ENCODE assay signal across 1 cellular context in genomic region chr6:148211777-148212324, GRCh38.
TF ChIP-seq lines count a peak whose summit lies in the region.

No MANE protein-coding gene starts in this region.

TF ChIP-seq in K562, 482 proteins besides CTCF, POLR2A, EP300 and RAD21 (continued from another document):
- peak; percentile 48 for TF ChIP-seq NFE2 (IDR thresholded peaks at IDR 0.05; ENCODE audit: low read depth)
